24 cellular contexts compared by ENCODE assay signal in the genomic region with DNA sequence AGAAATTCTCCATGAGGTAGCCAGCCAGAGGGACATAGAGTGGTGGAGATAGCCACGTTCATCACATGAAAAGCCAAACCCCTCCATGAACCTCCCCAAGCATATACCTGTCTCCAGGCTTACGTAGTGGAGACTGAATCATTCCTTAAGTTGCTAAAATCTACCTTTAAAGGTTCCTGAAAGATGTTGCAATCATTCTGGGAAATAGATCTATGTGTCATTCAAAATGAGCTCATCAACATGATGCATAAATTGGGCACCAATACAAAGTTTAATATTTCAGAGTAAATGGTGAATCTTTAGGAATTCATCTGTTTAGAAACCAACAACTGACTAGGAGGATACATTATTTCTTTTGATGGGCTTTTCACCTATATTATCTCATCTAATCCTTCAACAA.
DNase-seq lines count a peak whose midpoint lies in the region; ATAC-seq and TF ChIP-seq lines count a peak whose summit lies in the region.
"Had no signal": no experiment of that assay in that cellular context is flagged by ENCODE, and none has a peak within 500 bp of the region (broad histone marks: within the 10 kb centered on the region; RNA-seq: fewer than 3 reads in every experiment).

No MANE protein-coding gene starts in this region.

- intact Hi-C loops in PC-3 (cut with micrococcal nuclease) = no loop called here
- intact Hi-C loops in right cardiac atrium (cut with DNase I) = no loop called here
- intact Hi-C loops in testis (cut with DNase I; ENCODE audit: low total_unique reads) = no loop called here
- intact Hi-C loops in activated CD8-positive, alpha-beta T cell treated with anti-CD3 and anti-CD28 coated beads for 36 hours (cut with micrococcal nuclease) = no loop called here

- H3K36me3 Mint-ChIP-seq in activated CD8-positive, alpha-beta T cell treated with anti-CD3 and anti-CD28 coated beads for 36 hours (ENCODE audit: low read depth) = no peaks in the 10 kb centered on the region
- H3K36me3 Mint-ChIP-seq: activated naive CD4-positive, alpha-beta T cell treated with anti-CD3 and anti-CD28 coated beads, Interleukin-2, amount 50 U/mL, for 24 hours had no signal

- CTCF ChIA-PET in PC-3 (lab: Charles Lee) = no interaction called here
- CTCF ChIA-PET in activated CD8-positive, alpha-beta T cell treated with anti-CD3 and anti-CD28 coated beads for 36 hours (lab: Charles Lee) = no interaction called here

- POLR2A ChIA-PET in PC-3 (lab: Charles Lee; ENCODE audit: unreplicated experiment) = no interaction called here
- POLR2A ChIA-PET in activated CD8-positive, alpha-beta T cell treated with anti-CD3 and anti-CD28 coated beads for 36 hours (lab: Charles Lee) = interaction anchor here (0.7 kb wide), 1 partner anchor 259 kb away, joined by 3 read pairs; no protein-coding TSS in a partner anchor

- H3K9me2 ChIP-seq in GM23248 (ENCODE audit: insufficient read depth) (no peaks in the 10 kb centered on the region), PC-3 (replicated peaks; ENCODE audit: low read length) (0 out of 2 replicates have a peak, but pooled peaks cover 3% of the 10 kb centered on the region)

- H3K9me3 ChIP-seq in GM23248 (ENCODE audit: low read depth) (no peaks in the 10 kb centered on the region), PC-3 (ENCODE audit: low read length) (no peaks in the 10 kb centered on the region), right cardiac atrium (ENCODE audit: control insufficient read depth, low read length) (no peaks in the 10 kb centered on the region), testis (no peaks in the 10 kb centered on the region)
- H3K9me3 ChIP-seq: Caco-2, left ventricle myocardium inferior, MG63, right atrium auricular region, tibial nerve had no signal

- H3F3A ChIP-seq in GM23248 (ENCODE audit: insufficient read depth) = 0 out of 2 replicates have a peak, but pooled peaks cover 6% of the 10 kb centered on the region
- H3F3A ChIP-seq in PC-3 (ENCODE audit: low read length, unreplicated experiment) = no peaks in the 10 kb centered on the region

- no TSS peak for BruUV-seq in PC-3 (replicated peaks; lab: Mats Ljungman, UMichigan)

- H3K4me3 ChIP-seq in GM23248 (no peak overlapping the region), PC-3 (ENCODE audit: low read length) (no peak overlapping the region), fibroblast of mammary gland (ENCODE audit: control insufficient read depth, low read depth, low read length) (no peak overlapping the region), right cardiac atrium (ENCODE audit: low read length) (no peak overlapping the region), testis (no peak overlapping the region)
- H3K4me3 ChIP-seq: left ventricle myocardium inferior, MG63, right atrium auricular region, tibial nerve had no signal

- TF ChIP-seq POLR2A in testis (IDR thresholded peaks at IDR 0.05) = no peak

- DNase-seq in GM23248 (peak; percentile 81), PC-3 (peak; percentile 85), fibroblast of mammary gland (ENCODE audit: low read depth) (peak; percentile 57), renal cortical epithelial cell (ENCODE audit: low read depth) (peak; percentile 54), right cardiac atrium (no peak), testis (no peak)
- DNase-seq in activated CD8-positive, alpha-beta T cell treated with anti-CD3 and anti-CD28 coated beads for 36 hours = no peak
- DNase-seq: activated CD4-positive, alpha-beta T cell treated with anti-CD3 and anti-CD28 coated beads, Interleukin-2, amount 50 U/mL, for 48 hours; anterior cingulate cortex; Caco-2; KBM-7; left ventricle myocardium inferior; MG63; NCI-H1105 treated with DMSO at 0.1 percent for 48 hours; NCI-H2029; NCI-H526; SHP77 treated with DMSO at 0.1 percent for 48 hours; stimulated activated CD4-positive, alpha-beta T cell treated with anti-CD3 and anti-CD28 coated beads, Interleukin-1b, Interleukin-23, amount 100 ng/mL, for 48 hours; T-helper 2 cell had no signal

- H3K9ac ChIP-seq in GM23248 (no peak overlapping the region), PC-3 (ENCODE audit: low read length) (no peak overlapping the region)

- 21 to 36% methylated on average over 2 of the region's 2 CpGs for whole genome bisulfite sequencing in GM23248 (ENCODE audit: low coverage in 1 of 2, low lambda C conversion rate in 2 of 2, missing lambda C conversion rate in 2 of 2), 2 experiments
- 89% methylated on average over 2 of the region's 2 CpGs for WGBS in right cardiac atrium
- WGBS in testis, 2 donors = 64 to 94% methylated on average over 2 of the region's 2 CpGs

- H3K27ac Mint-ChIP-seq in activated CD8-positive, alpha-beta T cell treated with anti-CD3 and anti-CD28 coated beads for 36 hours = no peak overlapping the region
- H3K27ac Mint-ChIP-seq: activated naive CD4-positive, alpha-beta T cell treated with anti-CD3 and anti-CD28 coated beads, Interleukin-2, amount 50 U/mL, for 24 hours; activated T-helper 2 cell treated with anti-CD3 and anti-CD28 coated beads, Interferon-gamma antibody, Interleukin-2, Interleukin-4, amounts not matched to agents 10 μg/mL and 5 μg/mL and 100 μg/mL, durations not matched to agents 14 hours and 24 hours and 36 hours; CD14-positive monocyte had no signal

- ATAC-seq in PC-3 (peak; percentile 42), right cardiac atrium (no peak)
- ATAC-seq in activated CD8-positive, alpha-beta T cell treated with anti-CD3 and anti-CD28 coated beads for 36 hours = no peak

- peak overlapping the region; percentile 14; the same call in 1 of the 2 replicates for H3K27ac ChIP-seq in GM23248
- peak overlapping the region; percentile 22 for H3K27ac ChIP-seq in PC-3 (ENCODE audit: low read length)
- no peak overlapping the region for H3K27ac ChIP-seq in right cardiac atrium (ENCODE audit: low read length)
- H3K27ac ChIP-seq in testis = no peak overlapping the region
- H3K27ac ChIP-seq: left ventricle myocardium inferior, right atrium auricular region, tibial nerve had no signal

- H3K79me2 ChIP-seq in GM23248 (ENCODE audit: insufficient read depth) (no peaks in the 10 kb centered on the region), PC-3 (ENCODE audit: low read length) (no peaks in the 10 kb centered on the region)

- no peak overlapping the region for H3K4me3 Mint-ChIP-seq in activated CD8-positive, alpha-beta T cell treated with anti-CD3 and anti-CD28 coated beads for 36 hours
- H3K4me3 Mint-ChIP-seq: activated naive CD4-positive, alpha-beta T cell treated with anti-CD3 and anti-CD28 coated beads, Interleukin-2, amount 50 U/mL, for 24 hours; CD14-positive monocyte had no signal

- H3K4me1 ChIP-seq in GM23248 (ENCODE audit: insufficient read depth) (peaks cover 19% of the 10 kb centered on the region), PC-3 (ENCODE audit: insufficient read depth, low read length) (peaks cover 11% of the 10 kb centered on the region), right cardiac atrium (ENCODE audit: control insufficient read depth, insufficient read depth, low read length) (no peaks in the 10 kb centered on the region), testis (no peaks in the 10 kb centered on the region)
- H3K4me1 ChIP-seq: Caco-2, left ventricle myocardium inferior, right atrium auricular region, tibial nerve had no signal

- peaks cover 9% of the 10 kb centered on the region for H3K4me1 Mint-ChIP-seq in activated CD8-positive, alpha-beta T cell treated with anti-CD3 and anti-CD28 coated beads for 36 hours (ENCODE audit: low read depth)

- no peak for TF ChIP-seq CTCF in PC-3 (conservative IDR thresholded peaks at IDR 0.05; ENCODE audit: low read depth, low read length)
- TF ChIP-seq CTCF in fibroblast of mammary gland (conservative IDR thresholded peaks at IDR 0.05; ENCODE audit: control insufficient read depth, insufficient read depth, low read depth, low read length) = no peak
- TF ChIP-seq CTCF in testis (IDR thresholded peaks at IDR 0.05) = no peak
- TF ChIP-seq CTCF in activated CD8-positive, alpha-beta T cell treated with anti-CD3 and anti-CD28 coated beads for 36 hours (IDR thresholded peaks at IDR 0.05) = no peak

- in situ Hi-C loops in GM23248 (cut with MboI) = no loop called here

- H3K36me3 ChIP-seq in GM23248 (ENCODE audit: low read depth) = no peaks in the 10 kb centered on the region
- no peaks in the 10 kb centered on the region for H3K36me3 ChIP-seq in PC-3 (ENCODE audit: low read depth, low read length)
- H3K36me3 ChIP-seq in testis (ENCODE audit: low read depth, missing control alignments) = no peaks in the 10 kb centered on the region
- H3K36me3 ChIP-seq: left ventricle myocardium inferior, MG63, right atrium auricular region, tibial nerve had no signal

- H3K9me3 Mint-ChIP-seq in activated CD8-positive, alpha-beta T cell treated with anti-CD3 and anti-CD28 coated beads for 36 hours = no peaks in the 10 kb centered on the region
- H3K9me3 Mint-ChIP-seq: activated naive CD4-positive, alpha-beta T cell treated with anti-CD3 and anti-CD28 coated beads, Interleukin-2, amount 50 U/mL, for 24 hours; activated T-helper 2 cell treated with anti-CD3 and anti-CD28 coated beads, Interferon-gamma antibody, Interleukin-2, Interleukin-4, amounts not matched to agents 10 μg/mL and 5 μg/mL and 100 μg/mL, durations not matched to agents 14 hours and 24 hours and 36 hours had no signal

- H3K4me2 ChIP-seq in GM23248 (ENCODE audit: unreplicated experiment) (no peak overlapping the region), PC-3 (ENCODE audit: low read length) (peak overlapping the region; percentile 10; the same call in 1 of the 2 replicates)

- H3K27me3 ChIP-seq in GM23248 (replicated peaks; ENCODE audit: insufficient read depth) = no peaks in the 10 kb centered on the region
- no peaks in the 10 kb centered on the region for H3K27me3 ChIP-seq in PC-3 (ENCODE audit: low read length)
- no peaks in the 10 kb centered on the region for H3K27me3 ChIP-seq in right cardiac atrium (ENCODE audit: control insufficient read depth, insufficient read depth)
- H3K27me3 ChIP-seq in testis = no peaks in the 10 kb centered on the region
- H3K27me3 ChIP-seq: MG63, right atrium auricular region, tibial nerve had no signal

- H2AFZ ChIP-seq in GM23248 (no peak overlapping the region), PC-3 (ENCODE audit: low read length) (no peak overlapping the region)

- H3K27me3 Mint-ChIP-seq in activated CD8-positive, alpha-beta T cell treated with anti-CD3 and anti-CD28 coated beads for 36 hours = peaks cover 8% of the 10 kb centered on the region
- H3K27me3 Mint-ChIP-seq: activated naive CD4-positive, alpha-beta T cell treated with anti-CD3 and anti-CD28 coated beads, Interleukin-2, amount 50 U/mL, for 24 hours had no signal

- no peaks in the 10 kb centered on the region for H4K20me1 ChIP-seq in GM23248 (ENCODE audit: insufficient read depth)
- no peaks in the 10 kb centered on the region for H4K20me1 ChIP-seq in PC-3 (ENCODE audit: low read length)

Comparison
In these comparisons a context has a peak if more than half of its experiments do, and no peak if none do; other contexts are left out.
1. DNase-seq: peak in GM23248 (single experiment), PC-3 (single experiment), fibroblast of mammary gland (single experiment) and renal cortical epithelial cell (single experiment); none in right cardiac atrium (0 of 3), testis (single experiment) and activated CD8-positive, alpha-beta T cell treated with anti-CD3 and anti-CD28 coated beads for 36 hours (single experiment).
2. H3K27ac ChIP-seq: peak in GM23248 (single experiment) and PC-3 (single experiment); none in right cardiac atrium (single experiment) and testis (0 of 2).